In the genomic region with DNA sequence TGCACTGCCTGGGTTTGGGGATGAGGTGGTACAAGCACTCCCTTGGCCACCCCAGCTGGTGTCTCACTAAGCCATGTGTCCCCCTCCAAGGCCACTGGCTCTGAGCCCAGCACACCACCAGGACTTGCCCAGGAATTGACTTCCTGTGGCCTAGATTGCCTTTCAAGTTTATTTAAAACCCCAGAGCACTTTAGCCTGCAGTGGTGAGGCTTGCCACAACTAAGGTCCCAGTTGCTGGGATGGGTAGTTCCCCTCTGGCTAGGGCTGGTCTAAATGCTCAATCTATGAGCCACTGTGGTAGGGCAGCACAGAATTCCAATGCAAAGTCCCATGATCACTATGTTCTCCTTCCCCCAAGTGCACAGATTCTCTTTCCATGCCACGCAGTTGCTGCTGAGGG, we compare ENCODE assay signal across 27 cellular contexts.
"Had no signal": no experiment of that assay in that cellular context is flagged by ENCODE, and none has a peak within 500 bp of the region (broad histone marks: within the 10 kb centered on the region; RNA-seq: fewer than 3 reads in every experiment).

No MANE protein-coding gene starts in this region.

- DNase-seq: dorsolateral prefrontal cortex; effector CD4-positive, alpha-beta T cell; glutamatergic neuron; heart right ventricle; hippocampal formation; left cardiac atrium; left lung; mesendoderm; midbrain; right lobe of liver; stimulated activated CD4-positive, alpha-beta T cell treated with anti-CD3 and anti-CD28 coated beads, Interleukin-12 subunit alpha, Interleukin-12 subunit beta, amount 100 ng/mL, for 4 hours; stimulated activated CD4-positive, alpha-beta T cell treated with anti-CD3 and anti-CD28 coated beads, Interleukin-2, amount 100 ng/mL, for 24 hours; stimulated activated CD4-positive, alpha-beta T cell treated with anti-CD3 and anti-CD28 coated beads, Interleukin-4, amount 100 ng/mL, for 24 hours; stimulated activated naive CD4-positive, alpha-beta T cell treated with Interleukin-2 at 50 U/mL for 16 hours; stomach; thyroid gland; trophoblast cell had no signal

- H3K4me3 ChIP-seq: dorsolateral prefrontal cortex, esophagus muscularis mucosa, heart right ventricle, left lung, right lobe of liver, smooth muscle cell, stomach, thyroid gland, vagina had no signal

- ATAC-seq: foreskin keratinocyte; heart right ventricle; left cardiac atrium; left lung; natural killer cell treated with Interleukin-12 subunit alpha and Interleukin-12 subunit beta and Interleukin-15 and Interleukin-18, amount 100 ng/mL, for 72 hours; right lobe of liver; stimulated activated effector memory CD8-positive, alpha-beta T cell treated with anti-CD3 and anti-CD28 coated beads, Interleukin-12 subunit alpha, Interleukin-12 subunit beta, amount 100 ng/mL, for 72 hours had no signal

- H3K27ac ChIP-seq: dorsolateral prefrontal cortex, esophagus muscularis mucosa, foreskin keratinocyte, heart right ventricle, left lung, neutrophil, parathyroid adenoma, right lobe of liver, stomach, thyroid gland, vagina had no signal

- H3K4me1 ChIP-seq: esophagus muscularis mucosa, foreskin keratinocyte, heart right ventricle, left lung, parathyroid adenoma, right lobe of liver, stomach, thyroid gland, vagina had no signal

- H3K27me3 ChIP-seq: esophagus muscularis mucosa, foreskin keratinocyte, heart right ventricle, left lung, neutrophil, right lobe of liver, stomach, thyroid gland, vagina had no signal

- H3K9ac ChIP-seq: parathyroid adenoma had no signal

- H3K27ac Mint-ChIP-seq: natural killer cell treated with Interleukin-12 subunit alpha and Interleukin-12 subunit beta and Interleukin-15 and Interleukin-18, amount 100 ng/mL, for 72 hours; progenitor cell of endocrine pancreas; stimulated activated effector memory CD8-positive, alpha-beta T cell treated with anti-CD3 and anti-CD28 coated beads, Interleukin-12 subunit alpha, Interleukin-12 subunit beta, amount 100 ng/mL, for 72 hours had no signal

- H3K4me3 Mint-ChIP-seq: natural killer cell treated with Interleukin-12 subunit alpha and Interleukin-12 subunit beta and Interleukin-15 and Interleukin-18, amount 100 ng/mL, for 72 hours; neural crest cell; stimulated activated effector memory CD8-positive, alpha-beta T cell treated with anti-CD3 and anti-CD28 coated beads, Interleukin-12 subunit alpha, Interleukin-12 subunit beta, amount 100 ng/mL, for 72 hours had no signal

- H2AFZ ChIP-seq: parathyroid adenoma had no signal

- H3K36me3 Mint-ChIP-seq: stimulated activated effector memory CD8-positive, alpha-beta T cell treated with anti-CD3 and anti-CD28 coated beads, Interleukin-12 subunit alpha, Interleukin-12 subunit beta, amount 100 ng/mL, for 72 hours had no signal

- H3K4me1 Mint-ChIP-seq: neural crest cell; stimulated activated effector memory CD8-positive, alpha-beta T cell treated with anti-CD3 and anti-CD28 coated beads, Interleukin-12 subunit alpha, Interleukin-12 subunit beta, amount 100 ng/mL, for 72 hours had no signal

- H3K79me2 ChIP-seq: parathyroid adenoma had no signal

- H3K9me3 ChIP-seq: left lung, neutrophil, thyroid gland, vagina had no signal

- H3K4me2 ChIP-seq: smooth muscle cell had no signal

- H3K27me3 Mint-ChIP-seq: natural killer cell treated with Interleukin-12 subunit alpha and Interleukin-12 subunit beta and Interleukin-15 and Interleukin-18, amount 100 ng/mL, for 72 hours; progenitor cell of endocrine pancreas had no signal

- H3K36me3 ChIP-seq: esophagus muscularis mucosa, heart right ventricle, left lung, neutrophil, right lobe of liver, stomach, thyroid gland, vagina had no signal
